14 cellular contexts compared by ENCODE assay signal in genomic region chr1:10908266-10908665, GRCh38.
"Had no signal": no experiment of that assay in that cellular context is flagged by ENCODE, and none has a peak within 500 bp of the region (broad histone marks: within the 10 kb centered on the region; RNA-seq: fewer than 3 reads in every experiment).

No MANE protein-coding gene starts in this region.

- H3K9me3 Mint-ChIP-seq: activated naive CD4-positive, alpha-beta T cell treated with anti-CD3 and anti-CD28 coated beads, Interleukin-2, amount 50 U/mL, for 24 hours; dendritic cell treated with granulocyte-macrophage colony-stimulating factor and Interleukin-4, amounts not matched to agents 40 ng/mL and 50 ng/mL, for 4 days; stimulated activated naive CD8-positive, alpha-beta T cell treated with anti-CD3 and anti-CD28 coated beads, Interleukin-15, Interleukin-2, amounts not matched to agents 100 ng/mL and 50 ng/mL, for 24 hours had no signal

- DNase-seq: activated CD4-positive, alpha-beta T cell treated with anti-CD3 and anti-CD28 coated beads for 36 hours; activated CD4-positive, alpha-beta T cell treated with anti-CD3 and anti-CD28 coated beads, Interleukin-2, amount 50 U/mL, for 48 hours; activated gamma-delta T cell; adrenal gland; effector CD8-positive, alpha-beta T cell; psoas muscle; right cardiac atrium; T-helper 17 cell had no signal

- H3K27ac Mint-ChIP-seq: activated CD4-positive, alpha-beta T cell treated with anti-CD3 and anti-CD28 coated beads for 36 hours; dendritic cell treated with granulocyte-macrophage colony-stimulating factor and Interleukin-4, amounts not matched to agents 40 ng/mL and 50 ng/mL, for 4 days; stimulated activated naive CD8-positive, alpha-beta T cell treated with anti-CD3 and anti-CD28 coated beads, Interleukin-15, Interleukin-2, amounts not matched to agents 100 ng/mL and 50 ng/mL, for 24 hours; T-helper 17 cell had no signal

- ATAC-seq: activated CD4-positive, alpha-beta T cell treated with anti-CD3 and anti-CD28 coated beads for 36 hours; psoas muscle; right cardiac atrium; T-helper 17 cell had no signal

- H3K9me3 ChIP-seq: adrenal gland, esophagus muscularis mucosa, psoas muscle, tibial nerve had no signal

- H3K36me3 Mint-ChIP-seq: activated naive CD4-positive, alpha-beta T cell treated with anti-CD3 and anti-CD28 coated beads, Interleukin-2, amount 50 U/mL, for 24 hours had no signal

- H3K4me1 ChIP-seq: adrenal gland, esophagus muscularis mucosa, psoas muscle, tibial nerve had no signal

- H3K27me3 ChIP-seq: adrenal gland, tibial nerve had no signal

- H3K36me3 ChIP-seq: adrenal gland, esophagus muscularis mucosa, tibial nerve had no signal

- H3K27ac ChIP-seq: adrenal gland, esophagus muscularis mucosa, psoas muscle, tibial nerve, VCaP had no signal

- H3K27me3 Mint-ChIP-seq: activated naive CD4-positive, alpha-beta T cell treated with anti-CD3 and anti-CD28 coated beads, Interleukin-2, amount 50 U/mL, for 24 hours; stimulated activated naive CD8-positive, alpha-beta T cell treated with anti-CD3 and anti-CD28 coated beads, Interleukin-15, Interleukin-2, amounts not matched to agents 100 ng/mL and 50 ng/mL, for 24 hours had no signal

- H3K4me3 Mint-ChIP-seq: activated CD4-positive, alpha-beta T cell treated with anti-CD3 and anti-CD28 coated beads for 36 hours; activated naive CD4-positive, alpha-beta T cell treated with anti-CD3 and anti-CD28 coated beads, Interleukin-2, amount 50 U/mL, for 24 hours; dendritic cell treated with granulocyte-macrophage colony-stimulating factor and Interleukin-4, amounts not matched to agents 40 ng/mL and 50 ng/mL, for 4 days; stimulated activated naive CD8-positive, alpha-beta T cell treated with anti-CD3 and anti-CD28 coated beads, Interleukin-15, Interleukin-2, amounts not matched to agents 100 ng/mL and 50 ng/mL, for 24 hours; T-helper 17 cell had no signal

- H3K4me3 ChIP-seq: adrenal gland, esophagus muscularis mucosa, psoas muscle, tibial nerve had no signal
